In the genomic region with DNA sequence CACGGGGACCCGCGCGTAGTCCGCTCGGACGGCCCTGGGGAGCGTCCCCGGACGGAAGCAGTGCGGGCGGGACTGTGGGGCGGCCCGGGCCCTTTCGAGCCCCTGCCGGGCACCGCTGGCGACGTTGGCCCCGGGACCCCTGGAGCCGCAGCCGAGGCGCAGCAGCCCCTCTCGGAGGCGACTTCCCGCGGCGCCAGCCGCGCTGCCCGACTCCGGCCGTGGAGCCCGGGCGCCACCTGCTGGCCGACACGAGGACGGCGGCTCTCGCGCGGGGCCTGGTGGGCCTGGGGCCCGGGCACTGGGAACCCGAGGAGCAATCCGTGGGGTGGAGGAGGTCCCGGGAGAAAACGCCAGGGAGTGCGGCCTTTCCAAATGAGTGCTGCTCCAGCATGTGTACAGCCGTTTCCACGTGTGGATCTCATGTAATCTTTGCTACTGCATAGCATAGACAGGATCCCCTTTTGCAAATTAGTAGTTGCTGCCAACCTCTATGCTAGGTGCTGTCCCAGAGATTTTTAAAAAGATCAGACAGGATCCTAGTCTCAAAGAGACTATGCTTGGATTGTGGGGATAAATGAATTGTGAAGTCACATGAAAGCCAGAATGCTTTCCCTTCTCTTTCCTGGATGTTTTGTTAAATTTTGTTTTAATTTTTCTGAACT, we compare ENCODE assay signal across 8 cellular contexts. TPM values are rescaled to one million over a fixed set of nuclear protein-coding genes. Genes with fewer than 3 reads are reported as not detected.
DNase-seq lines count a peak whose midpoint lies in the region; ATAC-seq and TF ChIP-seq lines count a peak whose summit lies in the region.

No MANE protein-coding gene starts in this region.

- ATAC-seq in heart right ventricle (peak in 6 of 8 donors; percentile 9 to 57 (median 35)), upper lobe of right lung (peak; percentile 73)

- no peak overlapping the region; the same call in 1 of the 2 replicates for H2AFZ ChIP-seq in SK-N-SH (ENCODE audit: low read depth)
- peak overlapping the region; percentile 66 for H2AFZ ChIP-seq in trophoblast cell (ENCODE audit: insufficient read depth, low read length, poor library complexity)

- H3K4me2 ChIP-seq in SK-N-SH = peak overlapping the region; percentile 92
- peak overlapping the region; percentile 72 for H3K4me2 ChIP-seq in trophoblast cell (ENCODE audit: low read length)

- no peaks in the 10 kb centered on the region for H3K9me2 ChIP-seq in SK-N-SH

- H3K36me3 Mint-ChIP-seq in activated naive CD8-positive, alpha-beta T cell = peaks cover 2% of the 10 kb centered on the region

- peak overlapping the region; percentile 76 for H3K4me3 Mint-ChIP-seq in activated naive CD8-positive, alpha-beta T cell

- H3K79me2 ChIP-seq in SK-N-SH (ENCODE audit: insufficient read depth) (peaks cover 40% of the 10 kb centered on the region), trophoblast cell (ENCODE audit: control insufficient read depth, insufficient read depth, low read length, poor library complexity) (peaks cover 20% of the 10 kb centered on the region)

- DNase-seq in BJ (ENCODE audit: low read depth) (no peak), GM19240 (ENCODE audit: insufficient read length, low spot score) (peak; percentile 66), KBM-7 (peak; percentile 76), SK-N-SH (peak; percentile 95), heart right ventricle (peak; percentile 63 to 81), trophoblast cell (peak in 1 of 2 donors; percentile 71), upper lobe of right lung (peak; percentile 89)

- no peak overlapping the region for H3K23ac ChIP-seq in trophoblast cell (ENCODE audit: low read length)

- peak overlapping the region; percentile 62 to 74; a peak in 3 of 4 replicates for H3K27ac ChIP-seq in SK-N-SH (ENCODE audit: low read depth in 2 of 2, low read length in 1 of 2)
- peak overlapping the region; percentile 21 to 89 (median 73) for H3K27ac ChIP-seq in heart right ventricle
- peak overlapping the region; percentile 87 for H3K27ac ChIP-seq in trophoblast cell (ENCODE audit: low read depth, low read length)
- peak overlapping the region; percentile 82 for H3K27ac ChIP-seq in upper lobe of right lung

- H3K4me1 ChIP-seq in SK-N-SH (ENCODE audit: control insufficient read depth in 1 of 2, insufficient read depth in 2 of 2, low read depth in 1 of 2, low read length in 1 of 2) (peaks cover under 1 to 16% of the 10 kb centered on the region in 2 experiments; a peak in 3 of 4 replicates), heart right ventricle (peaks cover 0 to 21% (median 11%) of the 10 kb centered on the region in 9 donors), trophoblast cell (ENCODE audit: control insufficient read depth in 1 of 2, insufficient read depth in 2 of 2, low read length in 2 of 2) (peaks cover 3 to 4% of the 10 kb centered on the region in 2 experiments), upper lobe of right lung (peaks cover 10% of the 10 kb centered on the region)

- peaks cover 31% of the 10 kb centered on the region for H3K79me1 ChIP-seq in trophoblast cell (ENCODE audit: low read length)

- peak overlapping the region; percentile 64 for H3K14ac ChIP-seq in trophoblast cell (ENCODE audit: low read length)

- peak overlapping the region; percentile 71 for H4K91ac ChIP-seq in trophoblast cell (ENCODE audit: low read depth, low read length)

- H3K9me3 Mint-ChIP-seq in activated naive CD8-positive, alpha-beta T cell (ENCODE audit: low read depth) = no peaks in the 10 kb centered on the region

- H3F3A ChIP-seq in SK-N-SH (replicated peaks; ENCODE audit: insufficient read depth) = peaks cover 30% of the 10 kb centered on the region

- CTCF ChIA-PET in BJ (lab: Yijun Ruan, JAX) = interaction anchor here (1.6 kb wide), 1 partner anchor 1258 kb away, joined by 11 read pairs; no protein-coding TSS in a partner anchor
- CTCF ChIA-PET in SK-N-SH (lab: Yijun Ruan, JAX) = interaction anchor here (1.3 to 1.9 kb wide), 5 partner anchors 75 to 1588 kb away, joined by 3 to 24 read pairs (median 6); no protein-coding TSS in a partner anchor

- H3K4me3 ChIP-seq in BJ (ENCODE audit: low read depth, low read length) (peak overlapping the region; percentile 94), SK-N-SH (ENCODE audit: low read depth in 2 of 2, low read length in 1 of 2) (peak overlapping the region; percentile 98 to 100), heart right ventricle (peak overlapping the region; percentile 54 to 96 (median 80)), trophoblast cell (ENCODE audit: low read depth, low read length) (peak overlapping the region; percentile 72), upper lobe of right lung (peak overlapping the region; percentile 71)

- H3K27me3 ChIP-seq in BJ (ENCODE audit: control insufficient read depth, insufficient read depth, low read length) (no peaks in the 10 kb centered on the region), SK-N-SH (ENCODE audit: insufficient read depth) (no peaks in the 10 kb centered on the region), heart right ventricle (no peaks in the 10 kb centered on the region), trophoblast cell (ENCODE audit: insufficient read depth, low read length) (no peaks in the 10 kb centered on the region), upper lobe of right lung (no peaks in the 10 kb centered on the region)

- no peak overlapping the region for H2AK5ac ChIP-seq in trophoblast cell (ENCODE audit: low read length)

- peak overlapping the region; percentile 47 for H4K12ac ChIP-seq in trophoblast cell (ENCODE audit: low read depth, low read length)

- H2BK120ac ChIP-seq in trophoblast cell (ENCODE audit: insufficient read depth, low read length, poor library complexity) = peak overlapping the region; percentile 87

- H2BK5ac ChIP-seq in trophoblast cell (ENCODE audit: low read depth, low read length, poor library complexity) = peak overlapping the region; percentile 87

- no peaks in the 10 kb centered on the region for H3K36me3 ChIP-seq in BJ (ENCODE audit: control insufficient read depth, insufficient read depth, low read length)
- peaks cover 0 to 20% of the 10 kb centered on the region in 2 experiments for H3K36me3 ChIP-seq in SK-N-SH (replicated peaks in 1 of 2; ENCODE audit: control insufficient read depth in 1 of 2, insufficient read depth in 2 of 2, low read length in 1 of 2)
- peaks cover 0 to 7% (median 0%) of the 10 kb centered on the region in 9 donors for H3K36me3 ChIP-seq in heart right ventricle
- peaks cover 2 to 10% of the 10 kb centered on the region in 2 experiments for H3K36me3 ChIP-seq in trophoblast cell (ENCODE audit: control insufficient read depth in 1 of 2, insufficient read depth in 2 of 2, low read length in 2 of 2)
- H3K36me3 ChIP-seq in upper lobe of right lung = no peaks in the 10 kb centered on the region

- under 1% methylated on average over 29 of the region's 50 CpGs for WGBS in SK-N-SH (ENCODE audit: low lambda C conversion rate)
- 0% methylated on average over 50 of the region's 50 CpGs for WGBS in heart right ventricle, 2 donors
- WGBS in trophoblast cell (ENCODE audit: extremely low coverage, insufficient coverage, insufficient read length) = no CpG with 5 or more reads among the region's 50 CpGs

- TF ChIP-seq CTCF in BJ (IDR thresholded peaks at IDR 0.05; ENCODE audit: insufficient read depth, low read depth, low read length) (peak; percentile 59), SK-N-SH (IDR thresholded peaks at IDR 0.05) (peak; percentile 95), heart right ventricle (IDR thresholded peaks at IDR 0.05) (peak; percentile 93 to 100 (median 99)), upper lobe of right lung (IDR thresholded peaks at IDR 0.05) (peak; percentile 94)

- intact Hi-C loops in heart right ventricle (cut with DNase I) (loop anchor here (1.0 to 10.0 kb wide), 19 partner anchors 141 to 1591 kb away; no protein-coding TSS in a partner anchor), upper lobe of right lung (cut with DNase I) (loop anchor here (10.0 kb wide), 1 partner anchor 1251 kb away; no protein-coding TSS in a partner anchor)

- H3K4me1 Mint-ChIP-seq in activated naive CD8-positive, alpha-beta T cell (ENCODE audit: low read depth) = peaks cover 20% of the 10 kb centered on the region

- peak overlapping the region; percentile 29 for H2BK12ac ChIP-seq in trophoblast cell (ENCODE audit: low read length)

- H4K20me1 ChIP-seq in SK-N-SH (ENCODE audit: insufficient read depth) = peaks cover 33% of the 10 kb centered on the region

- TF ChIP-seq RAD21 in SK-N-SH (IDR thresholded peaks at IDR 0.05; ENCODE audit: low read length) = peak; percentile 96

- POLR2A ChIA-PET in BJ (lab: Charles Lee) = no interaction called here
- POLR2A ChIA-PET in SK-N-SH (lab: Yijun Ruan, JAX) = no interaction called here

- no peak; a peak in 1 of 4 replicates for TF ChIP-seq EP300 in SK-N-SH (IDR thresholded peaks at IDR 0.05; ENCODE audit: borderline replicate concordance in 1 of 2, low read depth in 1 of 2, low read length in 1 of 2)

- peak overlapping the region; percentile 70 for H3K18ac ChIP-seq in trophoblast cell (ENCODE audit: low read length)

- peak overlapping the region; percentile 62 for H4K8ac ChIP-seq in trophoblast cell (ENCODE audit: low read depth, low read length)

- H3K27me3 Mint-ChIP-seq in activated naive CD8-positive, alpha-beta T cell = peaks cover 4% of the 10 kb centered on the region

- in situ Hi-C loops in KBM-7 (cut with MboI; ENCODE audit: low pct_unique_long_range_greater_than_20kb, low sequenced_read_pairs) = no loop called here

- H3K4ac ChIP-seq in trophoblast cell (ENCODE audit: low read depth, low read length) = peak overlapping the region; percentile 22

- H3K9ac ChIP-seq in SK-N-SH = peak overlapping the region; percentile 92; the same call in 1 of the 2 replicates
- no peak overlapping the region for H3K9ac ChIP-seq in trophoblast cell (ENCODE audit: low read length)

- peak overlapping the region; percentile 58 for H3K27ac Mint-ChIP-seq in activated naive CD8-positive, alpha-beta T cell

- no peaks in the 10 kb centered on the region; the same call in 1 of the 2 replicates for H3K9me3 ChIP-seq in SK-N-SH
- no peaks in the 10 kb centered on the region for H3K9me3 ChIP-seq in heart right ventricle
- no peaks in the 10 kb centered on the region for H3K9me3 ChIP-seq in trophoblast cell (ENCODE audit: insufficient read depth, low read depth, low read length)
- H3K9me3 ChIP-seq in upper lobe of right lung = no peaks in the 10 kb centered on the region

TF ChIP-seq in SK-N-SH, 30 proteins besides CTCF, POLR2A, EP300 and RAD21 (continues in another document):
- TF ChIP-seq CHD2 (IDR thresholded peaks at IDR 0.05; ENCODE audit: low read length, partially characterized antibody) (peak; percentile 8), MXI1 (IDR thresholded peaks at IDR 0.05; ENCODE audit: low read depth, low read length) (peak; percentile 29; the same call in 1 of the 2 replicates), NRF1 (IDR thresholded peaks at IDR 0.05; ENCODE audit: low read depth, low read length) (no peak)

RNA-seq across cellular contexts. Expression of a gene that starts 4.0 kb away (rescaled TPM):
- 196 and 242 TPM in 2 replicates for polyA plus RNA-seq in BJ (2011; rRNA removed)
- polyA minus RNA-seq in BJ (2011; rRNA and poly(A)+ RNA removed) = 65.9 and 131 TPM in 2 replicates
- 385 and 459 TPM in 2 replicates for polyA plus RNA-seq in SK-N-SH (2012; rRNA removed)
- 248 and 348 TPM in 2 replicates for polyA plus RNA-seq in SK-N-SH (2012; cell fraction: cytosol; rRNA removed)
- 418 and 472 TPM in 2 replicates for polyA plus RNA-seq in SK-N-SH (2012; cell fraction: nucleus; rRNA removed)
- 10 to 100 TPM; 20.8 to 49.7 (median 27.2) TPM for total RNA-seq in heart right ventricle
- 100 to 1,000 TPM in 1 of 2 donors, 10 to 100 TPM in 1; 70.3 to 113 TPM for polyA plus RNA-seq in heart right ventricle
- 277 and 280 TPM in 2 replicates for polyA plus RNA-seq in trophoblast cell (2013)
- total RNA-seq in upper lobe of right lung = 99.5 TPM
